ENCODE assay signal across 8 cellular contexts in the genomic region with DNA sequence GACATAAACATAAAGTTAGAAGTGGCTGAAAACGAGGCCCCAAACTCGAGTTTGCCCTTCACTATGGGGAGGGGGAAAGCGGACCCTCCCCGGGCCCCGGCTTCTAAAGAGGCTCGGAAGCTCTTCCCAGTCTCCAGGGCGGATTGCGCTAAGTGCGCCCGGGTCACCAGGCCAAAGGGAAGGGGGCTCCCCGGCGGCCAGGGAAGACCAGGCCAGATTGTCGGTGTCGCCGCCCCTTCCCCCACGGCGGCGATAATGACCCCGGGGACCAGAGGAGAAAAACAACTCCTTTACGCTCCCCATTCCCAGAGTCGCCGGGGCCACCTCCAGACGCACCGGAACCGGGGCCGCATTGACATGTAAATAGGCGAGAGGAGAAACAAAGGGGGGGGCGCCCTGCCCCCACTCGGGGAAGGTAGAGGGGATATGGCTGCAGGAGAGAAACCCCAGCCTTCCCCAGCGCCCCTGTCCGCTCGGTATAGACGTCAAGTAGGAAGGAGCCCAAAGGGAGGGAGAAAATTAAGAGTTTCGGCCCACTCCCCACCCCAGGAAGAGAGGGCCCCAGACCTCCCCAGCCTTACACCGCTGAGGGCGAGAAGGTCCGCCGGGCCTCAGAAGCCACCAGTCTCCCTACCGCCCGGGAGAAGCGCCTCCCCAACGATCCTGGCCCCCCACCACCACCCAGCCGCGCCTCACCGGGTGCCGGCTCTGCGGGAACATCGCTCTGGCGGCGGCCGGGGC. TPM values are rescaled to one million over a fixed set of nuclear protein-coding genes. Genes with fewer than 3 reads are reported as not detected.
DNase-seq lines count a peak whose midpoint lies in the region; ATAC-seq and TF ChIP-seq lines count a peak whose summit lies in the region.

No MANE protein-coding gene starts in this region.

- H3K23ac ChIP-seq in trophoblast cell (ENCODE audit: low read length): no peak overlapping the region

- peak overlapping the region; percentile 46 for H2BK12ac ChIP-seq in trophoblast cell (ENCODE audit: low read length)

- peak overlapping the region; percentile 75 for H2BK5ac ChIP-seq in trophoblast cell (ENCODE audit: low read depth, low read length, poor library complexity)

- peaks cover 20% of the 10 kb centered on the region for H3K27me3 Mint-ChIP-seq in activated CD8-positive, alpha-beta memory T cell treated with anti-CD3 and anti-CD28 coated beads, Interleukin-2, amount 10 ng/mL, durations not matched to agents 7 days and 5 days

- peak overlapping the region; percentile 98 for H3K4ac ChIP-seq in trophoblast cell (ENCODE audit: low read depth, low read length)

- peak overlapping the region; percentile 84 for H4K8ac ChIP-seq in trophoblast cell (ENCODE audit: low read depth, low read length)

- H3K4me1 ChIP-seq in cardiac muscle cell (ENCODE audit: low read depth): no peaks in the 10 kb centered on the region
- H3K4me1 ChIP-seq in trophoblast cell (ENCODE audit: control insufficient read depth in 1 of 2, insufficient read depth in 2 of 2, low read length in 2 of 2): peaks cover 2 to 4% of the 10 kb centered on the region in 2 experiments

- H3K9me3 ChIP-seq in cardiac muscle cell (ENCODE audit: low read depth): no peaks in the 10 kb centered on the region
- no peaks in the 10 kb centered on the region for H3K9me3 ChIP-seq in trophoblast cell (ENCODE audit: insufficient read depth, low read depth, low read length)

- H3K18ac ChIP-seq in trophoblast cell (ENCODE audit: low read length): peak overlapping the region; percentile 97

- H4K12ac ChIP-seq in trophoblast cell (ENCODE audit: low read depth, low read length): peak overlapping the region; percentile 90

- H3K14ac ChIP-seq in trophoblast cell (ENCODE audit: low read length): peak overlapping the region; percentile 75

- H3K9ac ChIP-seq in trophoblast cell (ENCODE audit: low read length): peak overlapping the region; percentile 93

- CTCF ChIA-PET in activated CD8-positive, alpha-beta memory T cell treated with anti-CD3 and anti-CD28 coated beads, Interleukin-2, amount 10 ng/mL, durations not matched to agents 7 days and 5 days (lab: Charles Lee): no interaction called here

- H3K27me3 ChIP-seq in cardiac muscle cell (peaks cover 96% of the 10 kb centered on the region), trophoblast cell (ENCODE audit: insufficient read depth, low read length) (no peaks in the 10 kb centered on the region)

- no peak for TF ChIP-seq CTCF in cardiac muscle cell (IDR thresholded peaks at IDR 0.05; ENCODE audit: low read depth, low read length)

- peak overlapping the region; percentile 49 for H2AK5ac ChIP-seq in trophoblast cell (ENCODE audit: low read length)

- H3K79me2 ChIP-seq in trophoblast cell (ENCODE audit: control insufficient read depth, insufficient read depth, low read length, poor library complexity): peaks cover 21% of the 10 kb centered on the region

- H3K4me3 ChIP-seq in cardiac muscle cell: peak overlapping the region; percentile 27
- H3K4me3 ChIP-seq in trophoblast cell (ENCODE audit: low read depth, low read length): peak overlapping the region; percentile 95

- peak overlapping the region; percentile 79 for H2AFZ ChIP-seq in trophoblast cell (ENCODE audit: insufficient read depth, low read length, poor library complexity)

- peaks cover 8% of the 10 kb centered on the region for H3K4me1 Mint-ChIP-seq in activated CD8-positive, alpha-beta memory T cell treated with anti-CD3 and anti-CD28 coated beads, Interleukin-2, amount 10 ng/mL, durations not matched to agents 7 days and 5 days

- H3K27ac ChIP-seq in cardiac muscle cell (no peak overlapping the region), trophoblast cell (ENCODE audit: low read depth, low read length) (peak overlapping the region; percentile 80)

- peak overlapping the region; percentile 82 for H3K4me2 ChIP-seq in trophoblast cell (ENCODE audit: low read length)

- no peaks in the 10 kb centered on the region for H3K9me3 Mint-ChIP-seq in activated CD8-positive, alpha-beta memory T cell treated with anti-CD3 and anti-CD28 coated beads, Interleukin-2, amount 10 ng/mL, durations not matched to agents 7 days and 5 days (ENCODE audit: low read depth)

- peaks cover 5% of the 10 kb centered on the region for H3K36me3 Mint-ChIP-seq in activated CD8-positive, alpha-beta memory T cell treated with anti-CD3 and anti-CD28 coated beads, Interleukin-2, amount 10 ng/mL, durations not matched to agents 7 days and 5 days

- no peaks in the 10 kb centered on the region for H3K36me3 ChIP-seq in cardiac muscle cell
- H3K36me3 ChIP-seq in trophoblast cell (ENCODE audit: control insufficient read depth in 1 of 2, insufficient read depth in 2 of 2, low read length in 2 of 2): peaks cover 0 to 2% of the 10 kb centered on the region in 2 experiments

- H4K91ac ChIP-seq in trophoblast cell (ENCODE audit: low read depth, low read length): peak overlapping the region; percentile 77

- no peak for ATAC-seq in activated CD8-positive, alpha-beta memory T cell treated with anti-CD3 and anti-CD28 coated beads, Interleukin-2, amount 10 ng/mL, durations not matched to agents 7 days and 5 days
- ATAC-seq in GM21786 (IDR thresholded peaks at IDR 0.05; ENCODE audit: unreplicated experiment) (no peak), GM21423 (IDR thresholded peaks at IDR 0.05; ENCODE audit: unreplicated experiment) (no peak)

- H3K79me1 ChIP-seq in trophoblast cell (ENCODE audit: low read length): peaks cover 37% of the 10 kb centered on the region

- peak overlapping the region; percentile 76 for H2BK120ac ChIP-seq in trophoblast cell (ENCODE audit: insufficient read depth, low read length, poor library complexity)

- no peak overlapping the region for H3K4me3 Mint-ChIP-seq in activated CD8-positive, alpha-beta memory T cell treated with anti-CD3 and anti-CD28 coated beads, Interleukin-2, amount 10 ng/mL, durations not matched to agents 7 days and 5 days

- H3K27ac Mint-ChIP-seq in activated CD8-positive, alpha-beta memory T cell treated with anti-CD3 and anti-CD28 coated beads, Interleukin-2, amount 10 ng/mL, durations not matched to agents 7 days and 5 days: peak overlapping the region; percentile 64

- peak; percentile 11 for DNase-seq in activated gamma-delta T cell treated with Interleukin-2 at 50 U/mL for 16 hours
- no peak for DNase-seq in activated gamma-delta T cell (lab: John Stamatoyannopoulos, UW)
- DNase-seq in activated CD8-positive, alpha-beta memory T cell treated with anti-CD3 and anti-CD28 coated beads, Interleukin-2, amount 10 ng/mL, durations not matched to agents 7 days and 5 days: no peak
- peak; percentile 33 to 36 for DNase-seq in cardiac muscle cell (ENCODE audit: low read depth in 1 of 2, low spot score in 1 of 2)
- peak; percentile 12 to 14 for DNase-seq in trophoblast cell
- no peak for DNase-seq in OCI-M2 (lab: John Stamatoyannopoulos, UW; ENCODE audit: unreplicated experiment)

- no CpG with 5 or more reads among the region's 51 CpGs for WGBS in trophoblast cell (ENCODE audit: extremely low coverage, insufficient coverage, insufficient read length)

RNA-seq across cellular contexts. Expression of gene TLE1, which starts 1.7 kb away (rescaled TPM):
- under 1 TPM; 0.41 to 0.42 TPM for total RNA-seq in activated CD8-positive, alpha-beta memory T cell treated with anti-CD3 and anti-CD28 coated beads, Interleukin-2, amount 10 ng/mL, durations not matched to agents 7 days and 5 days
- total RNA-seq in cardiac muscle cell: 3.2 and 3.4 TPM in 2 replicates
- 2.1 and 2.5 TPM in 2 replicates for polyA plus RNA-seq in cardiac muscle cell
- polyA plus RNA-seq in trophoblast cell (2013): 62.1 and 62.2 TPM in 2 replicates

Comparison
In these comparisons a context has a peak if more than half of its experiments do, and no peak if none do; other contexts are left out.
1. DNase-seq: peak in activated gamma-delta T cell treated with Interleukin-2 at 50 U/mL for 16 hours (single experiment), cardiac muscle cell (2 of 2) and trophoblast cell (2 of 2); none in activated gamma-delta T cell (single experiment), activated CD8-positive, alpha-beta memory T cell treated with anti-CD3 and anti-CD28 coated beads, Interleukin-2, amount 10 ng/mL, durations not matched to agents 7 days and 5 days (single experiment) and OCI-M2 (single experiment).